In genomic region chr9:136047775-136048559, GRCh38 we compare ENCODE assay signal across 1 cellular context.
TF ChIP-seq lines count a peak whose summit lies in the region.

No MANE protein-coding gene starts in this region.

TF ChIP-seq in HepG2, 621 proteins besides CTCF, POLR2A, EP300 and RAD21 (continued from another document):
- TF ChIP-seq ZNF687 (CRISPR knock-in tag; IDR thresholded peaks at IDR 0.05): 0 out of 2 replicates have a peak, but pooled peaks have one; percentile 4
- TF ChIP-seq TOE1 (CRISPR knock-in tag; IDR thresholded peaks at IDR 0.05): no peak
- TF ChIP-seq HNRNPUL1 (IDR thresholded peaks at IDR 0.05; ENCODE audit: low read depth, low read length): no peak
